1 cellular context compared by ENCODE assay signal in the genomic region with DNA sequence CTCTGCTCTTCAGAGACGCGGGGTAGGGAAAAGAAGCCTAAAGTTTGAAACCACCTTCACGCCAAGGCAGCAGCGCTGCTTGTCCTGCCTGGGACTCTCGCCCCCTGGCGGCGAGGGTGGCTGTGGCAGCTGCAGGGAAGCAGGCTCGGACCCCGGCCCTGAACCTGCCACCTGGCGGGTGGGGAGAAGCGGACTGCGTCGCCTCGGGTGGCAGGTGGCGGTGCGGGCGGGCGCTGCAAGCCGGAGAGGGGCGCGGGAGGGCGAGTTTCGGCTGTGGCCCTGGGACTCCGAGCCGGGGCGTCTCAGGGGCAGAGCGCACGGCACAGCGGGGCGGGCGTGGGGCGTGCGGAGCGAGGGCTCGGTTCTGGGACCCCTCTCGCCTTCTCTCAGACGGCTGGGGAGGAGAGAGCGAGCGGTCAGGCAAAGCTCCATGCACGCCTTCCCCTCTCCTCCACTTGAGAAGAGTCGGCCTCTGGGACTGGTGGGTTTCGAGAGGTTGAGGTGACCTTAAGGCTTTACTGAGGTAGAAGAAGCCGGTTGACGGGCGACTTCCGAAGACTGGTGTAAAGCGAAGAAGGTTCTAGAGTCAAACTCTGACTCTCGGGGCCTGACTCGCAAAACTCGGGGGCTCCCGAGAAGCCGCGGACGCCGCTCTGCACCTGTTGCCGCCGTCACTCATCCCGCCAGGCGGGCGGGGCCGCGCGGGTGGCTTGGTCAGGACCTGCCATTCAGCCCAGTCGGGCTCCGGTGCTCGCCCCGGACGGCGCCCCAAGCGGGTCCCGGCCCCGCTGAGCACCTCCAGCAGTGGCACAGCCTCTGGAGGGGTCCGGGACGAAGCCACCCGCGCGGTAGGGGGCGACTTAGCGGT.
A peak's percentile ranks its signal among the peaks of the same experiment; 100 is the strongest.
TF ChIP-seq lines count a peak whose summit lies in the region.

No MANE protein-coding gene starts in this region.

TF ChIP-seq in WTC11, 78 proteins besides CTCF, POLR2A, EP300 and RAD21 (continued from another document):
- TF ChIP-seq, protein P1, sequence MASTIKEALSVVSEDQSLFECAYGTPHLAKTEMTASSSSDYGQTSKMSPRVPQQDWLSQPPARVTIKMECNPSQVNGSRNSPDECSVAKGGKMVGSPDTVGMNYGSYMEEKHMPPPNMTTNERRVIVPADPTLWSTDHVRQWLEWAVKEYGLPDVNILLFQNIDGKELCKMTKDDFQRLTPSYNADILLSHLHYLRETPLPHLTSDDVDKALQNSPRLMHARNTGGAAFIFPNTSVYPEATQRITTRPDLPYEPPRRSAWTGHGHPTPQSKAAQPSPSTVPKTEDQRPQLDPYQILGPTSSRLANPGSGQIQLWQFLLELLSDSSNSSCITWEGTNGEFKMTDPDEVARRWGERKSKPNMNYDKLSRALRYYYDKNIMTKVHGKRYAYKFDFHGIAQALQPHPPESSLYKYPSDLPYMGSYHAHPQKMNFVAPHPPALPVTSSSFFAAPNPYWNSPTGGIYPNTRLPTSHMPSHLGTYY (CRISPR knock-in tag; IDR thresholded peaks at IDR 0.05), result peak; percentile 50; the same call in 1 of the 2 replicates
- TF ChIP-seq ZNF219 (CRISPR knock-in tag; IDR thresholded peaks at IDR 0.05; ENCODE audit: borderline replicate concordance), result no peak; the same call in 1 of the 2 replicates
- TF ChIP-seq EMX1 (CRISPR knock-in tag; IDR thresholded peaks at IDR 0.05), result peak; percentile 35; the same call in 1 of the 2 replicates
- TF ChIP-seq ZBTB21 (CRISPR knock-in tag; IDR thresholded peaks at IDR 0.05; ENCODE audit: borderline replicate concordance), result peak; percentile 87
- TF ChIP-seq, protein P2, sequence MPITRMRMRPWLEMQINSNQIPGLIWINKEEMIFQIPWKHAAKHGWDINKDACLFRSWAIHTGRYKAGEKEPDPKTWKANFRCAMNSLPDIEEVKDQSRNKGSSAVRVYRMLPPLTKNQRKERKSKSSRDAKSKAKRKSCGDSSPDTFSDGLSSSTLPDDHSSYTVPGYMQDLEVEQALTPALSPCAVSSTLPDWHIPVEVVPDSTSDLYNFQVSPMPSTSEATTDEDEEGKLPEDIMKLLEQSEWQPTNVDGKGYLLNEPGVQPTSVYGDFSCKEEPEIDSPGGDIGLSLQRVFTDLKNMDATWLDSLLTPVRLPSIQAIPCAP (CRISPR knock-in tag; IDR thresholded peaks at IDR 0.05), result no peak
- peak; percentile 78; the same call in 1 of the 2 replicates for TF ChIP-seq KAT7 (CRISPR knock-in tag; IDR thresholded peaks at IDR 0.05; ENCODE audit: borderline replicate concordance)
- TF ChIP-seq, protein P3, sequence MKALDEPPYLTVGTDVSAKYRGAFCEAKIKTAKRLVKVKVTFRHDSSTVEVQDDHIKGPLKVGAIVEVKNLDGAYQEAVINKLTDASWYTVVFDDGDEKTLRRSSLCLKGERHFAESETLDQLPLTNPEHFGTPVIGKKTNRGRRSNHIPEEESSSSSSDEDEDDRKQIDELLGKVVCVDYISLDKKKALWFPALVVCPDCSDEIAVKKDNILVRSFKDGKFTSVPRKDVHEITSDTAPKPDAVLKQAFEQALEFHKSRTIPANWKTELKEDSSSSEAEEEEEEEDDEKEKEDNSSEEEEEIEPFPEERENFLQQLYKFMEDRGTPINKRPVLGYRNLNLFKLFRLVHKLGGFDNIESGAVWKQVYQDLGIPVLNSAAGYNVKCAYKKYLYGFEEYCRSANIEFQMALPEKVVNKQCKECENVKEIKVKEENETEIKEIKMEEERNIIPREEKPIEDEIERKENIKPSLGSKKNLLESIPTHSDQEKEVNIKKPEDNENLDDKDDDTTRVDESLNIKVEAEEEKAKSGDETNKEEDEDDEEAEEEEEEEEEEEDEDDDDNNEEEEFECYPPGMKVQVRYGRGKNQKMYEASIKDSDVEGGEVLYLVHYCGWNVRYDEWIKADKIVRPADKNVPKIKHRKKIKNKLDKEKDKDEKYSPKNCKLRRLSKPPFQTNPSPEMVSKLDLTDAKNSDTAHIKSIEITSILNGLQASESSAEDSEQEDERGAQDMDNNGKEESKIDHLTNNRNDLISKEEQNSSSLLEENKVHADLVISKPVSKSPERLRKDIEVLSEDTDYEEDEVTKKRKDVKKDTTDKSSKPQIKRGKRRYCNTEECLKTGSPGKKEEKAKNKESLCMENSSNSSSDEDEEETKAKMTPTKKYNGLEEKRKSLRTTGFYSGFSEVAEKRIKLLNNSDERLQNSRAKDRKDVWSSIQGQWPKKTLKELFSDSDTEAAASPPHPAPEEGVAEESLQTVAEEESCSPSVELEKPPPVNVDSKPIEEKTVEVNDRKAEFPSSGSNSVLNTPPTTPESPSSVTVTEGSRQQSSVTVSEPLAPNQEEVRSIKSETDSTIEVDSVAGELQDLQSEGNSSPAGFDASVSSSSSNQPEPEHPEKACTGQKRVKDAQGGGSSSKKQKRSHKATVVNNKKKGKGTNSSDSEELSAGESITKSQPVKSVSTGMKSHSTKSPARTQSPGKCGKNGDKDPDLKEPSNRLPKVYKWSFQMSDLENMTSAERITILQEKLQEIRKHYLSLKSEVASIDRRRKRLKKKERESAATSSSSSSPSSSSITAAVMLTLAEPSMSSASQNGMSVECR (CRISPR knock-in tag; IDR thresholded peaks at IDR 0.05; ENCODE audit: borderline replicate concordance), result peak; percentile 88; the same call in 1 of the 2 replicates
- peak; percentile 77; the same call in 1 of the 2 replicates for TF ChIP-seq CBFB (CRISPR knock-in tag; IDR thresholded peaks at IDR 0.05; ENCODE audit: low read depth)
- TF ChIP-seq, protein P4, sequence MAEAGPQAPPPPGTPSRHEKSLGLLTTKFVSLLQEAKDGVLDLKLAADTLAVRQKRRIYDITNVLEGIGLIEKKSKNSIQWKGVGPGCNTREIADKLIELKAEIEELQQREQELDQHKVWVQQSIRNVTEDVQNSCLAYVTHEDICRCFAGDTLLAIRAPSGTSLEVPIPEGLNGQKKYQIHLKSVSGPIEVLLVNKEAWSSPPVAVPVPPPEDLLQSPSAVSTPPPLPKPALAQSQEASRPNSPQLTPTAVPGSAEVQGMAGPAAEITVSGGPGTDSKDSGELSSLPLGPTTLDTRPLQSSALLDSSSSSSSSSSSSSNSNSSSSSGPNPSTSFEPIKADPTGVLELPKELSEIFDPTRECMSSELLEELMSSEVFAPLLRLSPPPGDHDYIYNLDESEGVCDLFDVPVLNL (CRISPR knock-in tag; IDR thresholded peaks at IDR 0.05; ENCODE audit: borderline replicate concordance, low read depth), result no peak
- TF ChIP-seq, protein P5, sequence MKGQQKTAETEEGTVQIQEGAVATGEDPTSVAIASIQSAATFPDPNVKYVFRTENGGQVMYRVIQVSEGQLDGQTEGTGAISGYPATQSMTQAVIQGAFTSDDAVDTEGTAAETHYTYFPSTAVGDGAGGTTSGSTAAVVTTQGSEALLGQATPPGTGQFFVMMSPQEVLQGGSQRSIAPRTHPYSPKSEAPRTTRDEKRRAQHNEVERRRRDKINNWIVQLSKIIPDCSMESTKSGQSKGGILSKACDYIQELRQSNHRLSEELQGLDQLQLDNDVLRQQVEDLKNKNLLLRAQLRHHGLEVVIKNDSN (CRISPR knock-in tag; IDR thresholded peaks at IDR 0.05), result peak; percentile 56; the same call in 1 of the 2 replicates
- TF ChIP-seq TP53 (CRISPR knock-in tag; IDR thresholded peaks at IDR 0.05), result peak; percentile 54; the same call in 1 of the 2 replicates
- TF ChIP-seq FOXP1 (CRISPR knock-in tag; IDR thresholded peaks at IDR 0.05; ENCODE audit: borderline replicate concordance), result peak; percentile 45; the same call in 1 of the 2 replicates
- peak; percentile 17; the same call in 1 of the 2 replicates for TF ChIP-seq NFE2L1 (CRISPR knock-in tag; IDR thresholded peaks at IDR 0.05)
- TF ChIP-seq, protein P6, sequence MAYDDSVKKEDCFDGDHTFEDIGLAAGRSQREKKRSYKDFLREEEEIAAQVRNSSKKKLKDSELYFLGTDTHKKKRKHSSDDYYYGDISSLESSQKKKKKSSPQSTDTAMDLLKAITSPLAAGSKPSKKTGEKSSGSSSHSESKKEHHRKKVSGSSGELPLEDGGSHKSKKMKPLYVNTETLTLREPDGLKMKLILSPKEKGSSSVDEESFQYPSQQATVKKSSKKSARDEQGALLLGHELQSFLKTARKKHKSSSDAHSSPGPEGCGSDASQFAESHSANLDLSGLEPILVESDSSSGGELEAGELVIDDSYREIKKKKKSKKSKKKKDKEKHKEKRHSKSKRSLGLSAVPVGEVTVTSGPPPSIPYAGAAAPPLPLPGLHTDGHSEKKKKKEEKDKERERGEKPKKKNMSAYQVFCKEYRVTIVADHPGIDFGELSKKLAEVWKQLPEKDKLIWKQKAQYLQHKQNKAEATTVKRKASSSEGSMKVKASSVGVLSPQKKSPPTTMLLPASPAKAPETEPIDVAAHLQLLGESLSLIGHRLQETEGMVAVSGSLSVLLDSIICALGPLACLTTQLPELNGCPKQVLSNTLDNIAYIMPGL (CRISPR knock-in tag; IDR thresholded peaks at IDR 0.05), result peak; percentile 96
- TF ChIP-seq FOXK1 (CRISPR knock-in tag; IDR thresholded peaks at IDR 0.05), result no peak
- TF ChIP-seq, protein P7, sequence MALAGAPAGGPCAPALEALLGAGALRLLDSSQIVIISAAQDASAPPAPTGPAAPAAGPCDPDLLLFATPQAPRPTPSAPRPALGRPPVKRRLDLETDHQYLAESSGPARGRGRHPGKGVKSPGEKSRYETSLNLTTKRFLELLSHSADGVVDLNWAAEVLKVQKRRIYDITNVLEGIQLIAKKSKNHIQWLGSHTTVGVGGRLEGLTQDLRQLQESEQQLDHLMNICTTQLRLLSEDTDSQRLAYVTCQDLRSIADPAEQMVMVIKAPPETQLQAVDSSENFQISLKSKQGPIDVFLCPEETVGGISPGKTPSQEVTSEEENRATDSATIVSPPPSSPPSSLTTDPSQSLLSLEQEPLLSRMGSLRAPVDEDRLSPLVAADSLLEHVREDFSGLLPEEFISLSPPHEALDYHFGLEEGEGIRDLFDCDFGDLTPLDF (CRISPR knock-in tag; IDR thresholded peaks at IDR 0.05), result no peak
- TF ChIP-seq NR3C1 (CRISPR knock-in tag; conservative IDR thresholded peaks at IDR 0.05; ENCODE audit: low read depth), result peak; percentile 64; the same call in 1 of the 2 replicates
